ENCODE assay signal across 8 cellular contexts in genomic region chr1:150516616-150517015, GRCh38. TPM values are rescaled to one million over a fixed set of nuclear protein-coding genes. Genes with fewer than 3 reads are reported as not detected.
A peak's percentile ranks its signal among the peaks of the same experiment; 100 is the strongest.
DNase-seq lines count a peak whose midpoint lies in the region; ATAC-seq and TF ChIP-seq lines count a peak whose summit lies in the region.

No MANE protein-coding gene starts in this region.

- POLR2A ChIA-PET in activated CD4-positive, alpha-beta T cell treated with anti-CD3 and anti-CD28 coated beads for 36 hours (lab: Charles Lee), result no interaction called here
- POLR2A ChIA-PET in OCI-LY7 (lab: Charles Lee), result interaction anchor here (0.5 to 2.2 kb wide), 11 partner anchors 12 to 215 kb away, joined by 3 to 8 read pairs (median 4); partner anchors contain the start of genes GOLPH3L, RPRD2 and TARS2

- H3K4me1 Mint-ChIP-seq in activated CD4-positive, alpha-beta T cell treated with anti-CD3 and anti-CD28 coated beads for 36 hours, result peaks cover 10% of the 10 kb centered on the region

- peak overlapping the region; percentile 65 for H3K4me3 ChIP-seq in OCI-LY7 (ENCODE audit: low read depth, low read length, poor library complexity, severe bottlenecking)
- H3K4me3 ChIP-seq in epithelial cell of esophagus (ENCODE audit: low read length), result peak overlapping the region; percentile 49
- peak overlapping the region; percentile 71 for H3K4me3 ChIP-seq in smooth muscle cell

- H3K9me2 ChIP-seq in OCI-LY7 (ENCODE audit: insufficient read depth, low read length), result no peaks in the 10 kb centered on the region

- H3K9me3 ChIP-seq in OCI-LY7 (ENCODE audit: low read length) (no peaks in the 10 kb centered on the region), smooth muscle cell (replicated peaks; ENCODE audit: low read depth) (no peaks in the 10 kb centered on the region)

- no peak for ATAC-seq in activated CD4-positive, alpha-beta T cell treated with anti-CD3 and anti-CD28 coated beads for 36 hours
- ATAC-seq in HG02885 (IDR thresholded peaks at IDR 0.05; ENCODE audit: poor library complexity, unreplicated experiment) (no peak), HG02571 (IDR thresholded peaks at IDR 0.05; ENCODE audit: unreplicated experiment) (no peak)

- H3K27ac ChIP-seq in OCI-LY7 (ENCODE audit: low read depth, low read length, poor library complexity, severe bottlenecking) (peak overlapping the region; percentile 29), smooth muscle cell (ENCODE audit: low read depth) (no peak overlapping the region)

- H2AFZ ChIP-seq in OCI-LY7 (ENCODE audit: low read length), result peak overlapping the region; percentile 70; the same call in 1 of the 2 replicates
- H2AFZ ChIP-seq in smooth muscle cell (ENCODE audit: low read depth), result no peak overlapping the region

- no peaks in the 10 kb centered on the region for H3K36me3 ChIP-seq in OCI-LY7 (ENCODE audit: insufficient read depth, low read length)
- no peaks in the 10 kb centered on the region for H3K36me3 ChIP-seq in smooth muscle cell (ENCODE audit: low read depth)

- no peaks in the 10 kb centered on the region for H3K36me3 Mint-ChIP-seq in activated CD4-positive, alpha-beta T cell treated with anti-CD3 and anti-CD28 coated beads for 36 hours (ENCODE audit: low read depth)

- H3K27me3 ChIP-seq in smooth muscle cell (ENCODE audit: low read depth), result no peaks in the 10 kb centered on the region

- no TSS peak for BruUV-seq in OCI-LY7 (replicated peaks; lab: Mats Ljungman, UMichigan)

- no peak overlapping the region for H3K27ac Mint-ChIP-seq in activated CD4-positive, alpha-beta T cell treated with anti-CD3 and anti-CD28 coated beads for 36 hours

- H3K4me1 ChIP-seq in OCI-LY7 (ENCODE audit: insufficient read depth, low read length, poor library complexity, severe bottlenecking) (peaks cover 29% of the 10 kb centered on the region), smooth muscle cell (ENCODE audit: low read depth) (peaks cover 8% of the 10 kb centered on the region)

- no peaks in the 10 kb centered on the region for H3K9me3 Mint-ChIP-seq in activated CD4-positive, alpha-beta T cell treated with anti-CD3 and anti-CD28 coated beads for 36 hours (ENCODE audit: low read depth)

- CTCF ChIA-PET in activated CD4-positive, alpha-beta T cell treated with anti-CD3 and anti-CD28 coated beads for 36 hours (lab: Charles Lee), result interaction anchor here (0.6 to 2.7 kb wide), 9 partner anchors 9 to 261 kb away, joined by 3 to 20 read pairs (median 4); partner anchors contain the start of gene CA14
- CTCF ChIA-PET in OCI-LY7 (lab: Charles Lee; ENCODE audit: unreplicated experiment), result interaction anchor here (1.0 kb wide), 1 partner anchor 260 kb away, joined by 4 read pairs; no protein-coding TSS in a partner anchor

- H3K9ac ChIP-seq in smooth muscle cell (ENCODE audit: low read depth), result no peak overlapping the region

- DNase-seq in activated CD4-positive, alpha-beta T cell treated with anti-CD3 and anti-CD28 coated beads for 36 hours, result no peak
- no peak for DNase-seq in activated CD4-positive, alpha-beta T cell treated with anti-CD3 and anti-CD28 coated beads for 4 hours
- peak; percentile 71 for DNase-seq in OCI-LY7 (ENCODE audit: low spot score)
- peak; percentile 52 for DNase-seq in epithelial cell of esophagus (ENCODE audit: low read depth)
- DNase-seq in smooth muscle cell (lab: John Stamatoyannopoulos, UW; ENCODE audit: unreplicated experiment), result no peak
- no peak for DNase-seq in ureter (ENCODE audit: low spot score)

- 44% methylated on average over 4 of the region's 4 CpGs for WGBS in smooth muscle cell (ENCODE audit: low lambda C conversion rate)

- peak; percentile 54 for TF ChIP-seq CTCF in OCI-LY7 (conservative IDR thresholded peaks at IDR 0.05; ENCODE audit: low read length)
- no peak for TF ChIP-seq CTCF in epithelial cell of esophagus (IDR thresholded peaks at IDR 0.05; ENCODE audit: insufficient read depth, low read depth, low read length, missing control alignments)
- no peak for TF ChIP-seq CTCF in smooth muscle cell (IDR thresholded peaks at IDR 0.05; ENCODE audit: borderline replicate concordance, insufficient read depth, poor library complexity, severe bottlenecking)

- intact Hi-C loops in activated CD4-positive, alpha-beta T cell treated with anti-CD3 and anti-CD28 coated beads for 36 hours (cut with DNase I, micrococcal nuclease), result loop anchor here in 1 of 2 experiments (5.0 kb wide), 1 partner anchor 39 kb away; no protein-coding TSS in a partner anchor
- intact Hi-C loops in OCI-LY7 (cut with micrococcal nuclease; ENCODE audit: unreplicated experiment), result loop anchor here (1.0 kb wide), 1 partner anchor 52 kb away; no protein-coding TSS in a partner anchor

- peak overlapping the region; percentile 76 for H3K4me2 ChIP-seq in OCI-LY7 (ENCODE audit: low read length)
- H3K4me2 ChIP-seq in smooth muscle cell, result peak overlapping the region; percentile 96

- no peaks in the 10 kb centered on the region for H3F3A ChIP-seq in smooth muscle cell (ENCODE audit: low read depth)

- H4K20me1 ChIP-seq in OCI-LY7 (ENCODE audit: insufficient read depth, low read length), result no peaks in the 10 kb centered on the region
- H4K20me1 ChIP-seq in smooth muscle cell (ENCODE audit: low read depth), result no peaks in the 10 kb centered on the region

- H3K27me3 Mint-ChIP-seq in activated CD4-positive, alpha-beta T cell treated with anti-CD3 and anti-CD28 coated beads for 36 hours, result no peaks in the 10 kb centered on the region

- peak overlapping the region; percentile 80 for H3K4me3 Mint-ChIP-seq in activated CD4-positive, alpha-beta T cell treated with anti-CD3 and anti-CD28 coated beads for 36 hours

- H3K79me2 ChIP-seq in OCI-LY7 (ENCODE audit: insufficient read depth, low read depth, low read length), result no peaks in the 10 kb centered on the region
- no peaks in the 10 kb centered on the region for H3K79me2 ChIP-seq in smooth muscle cell (ENCODE audit: low read depth)

RNA-seq across cellular contexts. Expression of gene FALEC, which starts 1.1 kb away (rescaled TPM):
- under 1 TPM in 1 of 2 experiments, not detected in 1; 0.34 TPM for total RNA-seq in activated CD4-positive, alpha-beta T cell treated with anti-CD3 and anti-CD28 coated beads for 36 hours
- 0.47 and 2.8 TPM in 2 replicates for total RNA-seq in OCI-LY7 (2014; rRNA removed; shearing (Covaris generic))
- total RNA-seq in OCI-LY7 (2022) (1.9 and 2.7 TPM in 2 replicates), smooth muscle cell (not detected in 2 replicates), ureter (not detected)
- polyA plus RNA-seq in smooth muscle cell, result 0.62 and 1.2 TPM in 2 replicates

RNA-seq across cellular contexts. Expression of gene ECM1, which starts 8.7 kb away (rescaled TPM):
- 1 to 10 TPM in 1 of 2 experiments, under 1 TPM in 1; 0.96 to 1.2 TPM for total RNA-seq in activated CD4-positive, alpha-beta T cell treated with anti-CD3 and anti-CD28 coated beads for 36 hours
- total RNA-seq in OCI-LY7 (2014; rRNA removed; shearing (Covaris generic)), result 0.70 and 2.0 TPM in 2 replicates
- 2.7 and 3.8 TPM in 2 replicates for total RNA-seq in OCI-LY7 (2022)
- 14.6 and 19.0 TPM in 2 replicates for total RNA-seq in smooth muscle cell
- polyA plus RNA-seq in smooth muscle cell, result 32.0 and 36.1 TPM in 2 replicates
- total RNA-seq in ureter, result 10.8 TPM

RNA-seq across cellular contexts. Expression of gene TARS2, which starts 29.4 kb away (rescaled TPM):
- total RNA-seq in activated CD4-positive, alpha-beta T cell treated with anti-CD3 and anti-CD28 coated beads for 36 hours, result 10 to 100 TPM; 43.8 to 58.6 TPM
- total RNA-seq in OCI-LY7 (2014; rRNA removed; shearing (Covaris generic)), result 29.4 and 42.0 TPM in 2 replicates
- 55.3 and 62.5 TPM in 2 replicates for total RNA-seq in OCI-LY7 (2022)
- 8.6 and 10.2 TPM in 2 replicates for total RNA-seq in smooth muscle cell
- polyA plus RNA-seq in smooth muscle cell, result 20.9 and 23.1 TPM in 2 replicates
- 28.6 TPM for total RNA-seq in ureter

RNA-seq across cellular contexts. Expression of gene ADAMTSL4, which starts 32.6 kb away (rescaled TPM):
- total RNA-seq in activated CD4-positive, alpha-beta T cell treated with anti-CD3 and anti-CD28 coated beads for 36 hours, result under 1 TPM; 0.28 to 0.59 TPM
- total RNA-seq in OCI-LY7 (2014; rRNA removed; shearing (Covaris generic)), result not detected in 2 replicates
- total RNA-seq in OCI-LY7 (2022) (0.24 TPM in 1 of 2 replicates, not detected in the other), smooth muscle cell (2.4 and 6.4 TPM in 2 replicates), ureter (48.2 TPM)
- 8.4 and 20.8 TPM in 2 replicates for polyA plus RNA-seq in smooth muscle cell

Comparison
In these comparisons a context has a peak if more than half of its experiments do, and no peak if none do; other contexts are left out.
1. DNase-seq: peak in OCI-LY7 (single experiment) and epithelial cell of esophagus (single experiment); none in activated CD4-positive, alpha-beta T cell treated with anti-CD3 and anti-CD28 coated beads for 36 hours (single experiment), activated CD4-positive, alpha-beta T cell treated with anti-CD3 and anti-CD28 coated beads for 4 hours (0 of 2), smooth muscle cell (single experiment) and ureter (single experiment).
2. Peak in every context shown above with its lines, with median percentiles within 50 percentile points of each other: H3K4me3 ChIP-seq.